8 cellular contexts compared by ENCODE assay signal in genomic region chr10:38094158-38094922, GRCh38. TPM values are rescaled to one million over a fixed set of nuclear protein-coding genes. Genes with fewer than 3 reads are reported as not detected.
DNase-seq lines count a peak whose midpoint lies in the region; ATAC-seq lines count a peak whose summit lies in the region.

Gene ZNF37A (plus strand): TSS chr10:38094337. CDS start chr10:38096618, 2,281 bp downstream.

- peaks cover 33% of the 10 kb centered on the region for H3K9me3 ChIP-seq in BLaER1

- H3K36me3 Mint-ChIP-seq in activated CD4-positive, alpha-beta T cell treated with anti-CD3 and anti-CD28 coated beads, Interleukin-2, amount 10 ng/mL, durations not matched to agents 7 days and 5 days (ENCODE audit: low read depth) = peaks cover 46% of the 10 kb centered on the region

- H3K9ac ChIP-seq in BLaER1 = peak within 1 kb of the TSS; percentile 93

- CTCF ChIA-PET in activated CD4-positive, alpha-beta T cell treated with anti-CD3 and anti-CD28 coated beads, Interleukin-2, amount 10 ng/mL, durations not matched to agents 7 days and 5 days (lab: Charles Lee) = interaction anchor here (1.2 kb wide), 1 partner anchor 117 kb away, joined by 5 read pairs; no protein-coding TSS in a partner anchor

- peak; percentile 96 for ATAC-seq in GM19328 (IDR thresholded peaks at IDR 0.05; ENCODE audit: unreplicated experiment)
- peak; percentile 96 for ATAC-seq in HG03520 (IDR thresholded peaks at IDR 0.05; ENCODE audit: unreplicated experiment)
- ATAC-seq in left lobe of liver = peak; percentile 97

- H3K4me3 Mint-ChIP-seq in activated CD4-positive, alpha-beta T cell treated with anti-CD3 and anti-CD28 coated beads, Interleukin-2, amount 10 ng/mL, durations not matched to agents 7 days and 5 days = peak within 1 kb of the TSS; percentile 92

- peak within 1 kb of the TSS; percentile 93 for H3K4me2 ChIP-seq in BLaER1

- H3K4me1 ChIP-seq in BLaER1 = peaks cover 14% of the 10 kb centered on the region

- H3K27me3 Mint-ChIP-seq in activated CD4-positive, alpha-beta T cell treated with anti-CD3 and anti-CD28 coated beads, Interleukin-2, amount 10 ng/mL, durations not matched to agents 7 days and 5 days = no peaks in the 10 kb centered on the region

- H3K36me3 ChIP-seq in BLaER1 = peaks cover 39% of the 10 kb centered on the region

- peak within 1 kb of the TSS; percentile 98 for H3K27ac Mint-ChIP-seq in activated CD4-positive, alpha-beta T cell treated with anti-CD3 and anti-CD28 coated beads, Interleukin-2, amount 10 ng/mL, durations not matched to agents 7 days and 5 days

- H4K20me1 ChIP-seq in BLaER1 = no peaks in the 10 kb centered on the region

- peaks cover 15% of the 10 kb centered on the region for H3K9me3 Mint-ChIP-seq in activated CD4-positive, alpha-beta T cell treated with anti-CD3 and anti-CD28 coated beads, Interleukin-2, amount 10 ng/mL, durations not matched to agents 7 days and 5 days

- POLR2A ChIA-PET in activated CD4-positive, alpha-beta T cell treated with anti-CD3 and anti-CD28 coated beads, Interleukin-2, amount 10 ng/mL, durations not matched to agents 7 days and 5 days (lab: Charles Lee) = no interaction called here

- peak within 1 kb of the TSS; percentile 95 for H3K27ac ChIP-seq in BLaER1

- H3K4me3 ChIP-seq in BLaER1 = peak within 1 kb of the TSS; percentile 81

- H3K4me1 Mint-ChIP-seq in activated CD4-positive, alpha-beta T cell treated with anti-CD3 and anti-CD28 coated beads, Interleukin-2, amount 10 ng/mL, durations not matched to agents 7 days and 5 days = peaks cover 35% of the 10 kb centered on the region

- DNase-seq in NCI-H69 (lab: John Stamatoyannopoulos, UW) = peak; percentile 96
- DNase-seq in activated CD4-positive, alpha-beta T cell treated with anti-CD3 and anti-CD28 coated beads, Interleukin-2, amount 10 ng/mL, durations not matched to agents 7 days and 5 days = peak; percentile 94
- peak; percentile 98 for DNase-seq in dedifferentiated amniotic fluid mesenchymal stem cell (ENCODE audit: extremely low spot score)
- DNase-seq in left lobe of liver (ENCODE audit: low spot score) = peak; percentile 94
- peak; percentile 87 for DNase-seq in stimulated activated CD4-positive, alpha-beta T cell treated with anti-CD3 and anti-CD28 coated beads, Interleukin-2, amount 100 ng/mL, for 4 hours (ENCODE audit: low read depth)

- no peaks in the 10 kb centered on the region for H3K27me3 ChIP-seq in BLaER1

RNA-seq across cellular contexts. Expression of gene ZNF37A, which starts in this region (rescaled TPM):
- total RNA-seq in activated CD4-positive, alpha-beta T cell treated with anti-CD3 and anti-CD28 coated beads, Interleukin-2, amount 10 ng/mL, durations not matched to agents 7 days and 5 days = 10 to 100 TPM; 17.3 to 22.3 TPM
- total RNA-seq in left lobe of liver = 7.3 TPM

Comparison
In these comparisons a context has a peak if more than half of its experiments do, and no peak if none do; other contexts are left out.
1. Peak in every context shown above with its lines: DNase-seq, ATAC-seq, H3K4me3 ChIP-seq and H3K27ac ChIP-seq.